Comparison of ENCODE assay signal across 8 cellular contexts in the genomic region with DNA sequence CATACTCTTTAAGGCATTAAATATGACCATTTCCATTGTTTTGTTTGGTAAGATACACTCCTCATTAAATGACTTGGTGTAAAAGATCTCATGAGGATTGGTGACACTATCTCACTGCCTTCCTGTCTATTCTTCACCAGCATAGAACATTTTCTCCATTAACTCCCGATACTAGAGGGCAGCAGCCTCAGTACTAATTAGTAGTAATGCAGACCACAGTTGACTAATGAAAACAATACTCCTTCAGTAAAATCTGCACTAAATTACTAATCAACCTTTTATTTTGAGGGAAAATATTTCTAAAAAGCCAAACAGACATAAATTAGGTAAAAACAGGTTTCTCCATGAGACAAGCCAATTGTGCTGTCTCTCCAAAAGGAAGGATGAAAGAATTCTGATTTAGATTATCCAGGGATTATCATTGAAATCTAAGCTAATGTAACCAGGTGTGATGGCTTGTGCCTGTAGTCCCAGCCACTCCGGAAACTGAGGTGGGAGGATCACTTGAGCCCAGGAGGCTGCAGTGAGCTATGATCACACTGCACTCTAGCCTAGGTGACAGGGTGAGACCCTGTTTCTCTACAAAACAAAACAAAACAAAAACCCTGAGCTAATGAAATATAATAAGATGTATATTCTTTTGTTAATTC. TPM values are rescaled to one million over a fixed set of nuclear protein-coding genes. Genes with fewer than 3 reads are reported as not detected.
DNase-seq lines count a peak whose midpoint lies in the region; ATAC-seq and TF ChIP-seq lines count a peak whose summit lies in the region.

No MANE protein-coding gene starts in this region.

- H3K27ac Mint-ChIP-seq in progenitor cell of endocrine pancreas, result peak overlapping the region; percentile 76

- no peaks in the 10 kb centered on the region for H3K36me3 Mint-ChIP-seq in progenitor cell of endocrine pancreas (ENCODE audit: insufficient read depth)

- DNase-seq in Daoy (ENCODE audit: low read depth) (peak; percentile 54), KG1 (lab: John Stamatoyannopoulos, UW) (peak; percentile 72), RWPE2 (ENCODE audit: low spot score) (no peak), glomerular visceral epithelial cell (ENCODE audit: extremely low spot score) (peak; percentile 11), progenitor cell of endocrine pancreas (ENCODE audit: low spot score, unreplicated experiment) (no peak), occipital lobe (lab: John Stamatoyannopoulos, UW) (no peak)
- peak in 3 of 4 experiments; percentile 7 to 30 (median 29) for DNase-seq in activated naive CD4-positive, alpha-beta T cell (lab: John Stamatoyannopoulos, UW)

- H3K27me3 ChIP-seq in RWPE2 (ENCODE audit: insufficient read depth, poor library complexity, severe bottlenecking), result no peaks in the 10 kb centered on the region

- H3K27ac ChIP-seq in RWPE2 (ENCODE audit: poor library complexity, severe bottlenecking), result no peak overlapping the region

- no peak overlapping the region for H3K4me3 ChIP-seq in RWPE2 (ENCODE audit: severe bottlenecking)

- no peaks in the 10 kb centered on the region for H3K36me3 ChIP-seq in RWPE2 (ENCODE audit: low read depth)

- no peaks in the 10 kb centered on the region for H3K4me1 ChIP-seq in RWPE2 (ENCODE audit: insufficient read depth, poor library complexity, severe bottlenecking)

- H3K9me3 ChIP-seq in RWPE2 (ENCODE audit: severe bottlenecking), result no peaks in the 10 kb centered on the region

- H3K27me3 Mint-ChIP-seq in progenitor cell of endocrine pancreas, result no peaks in the 10 kb centered on the region

- H3K4me1 Mint-ChIP-seq in progenitor cell of endocrine pancreas (ENCODE audit: low read depth), result peaks cover 3% of the 10 kb centered on the region

- TF ChIP-seq CTCF in RWPE2 (IDR thresholded peaks at IDR 0.05; ENCODE audit: poor library complexity, severe bottlenecking), result peak; percentile 94
- peak; percentile 84 for TF ChIP-seq CTCF in progenitor cell of endocrine pancreas (IDR thresholded peaks at IDR 0.05; ENCODE audit: unreplicated experiment)

- H3K9me3 Mint-ChIP-seq in progenitor cell of endocrine pancreas (ENCODE audit: low read depth), result no peaks in the 10 kb centered on the region

- peak; percentile 85 for ATAC-seq in RWPE2 (ENCODE audit: low read depth)
- no peak for ATAC-seq in GM21381 (IDR thresholded peaks at IDR 0.05; ENCODE audit: unreplicated experiment)

- no peak overlapping the region for H3K4me3 Mint-ChIP-seq in progenitor cell of endocrine pancreas (ENCODE audit: low read depth)

RNA-seq across cellular contexts. Expression of a gene that starts 9.4 kb away (rescaled TPM):
- total RNA-seq in Daoy (2014; rRNA removed; shearing (Covaris generic)), result 8.1 and 10.1 TPM in 2 replicates
- total RNA-seq in progenitor cell of endocrine pancreas (17.2 and 20.5 TPM in 2 replicates), occipital lobe (182 TPM)

Comparison
In these comparisons a context has a peak if more than half of its experiments do, and no peak if none do; other contexts are left out.
1. DNase-seq: peak in Daoy (single experiment), KG1 (single experiment), activated naive CD4-positive, alpha-beta T cell (3 of 4) and glomerular visceral epithelial cell (single experiment); none in RWPE2 (single experiment), progenitor cell of endocrine pancreas (single experiment) and occipital lobe (single experiment).